ENCODE assay signal across 27 cellular contexts in the genomic region with DNA sequence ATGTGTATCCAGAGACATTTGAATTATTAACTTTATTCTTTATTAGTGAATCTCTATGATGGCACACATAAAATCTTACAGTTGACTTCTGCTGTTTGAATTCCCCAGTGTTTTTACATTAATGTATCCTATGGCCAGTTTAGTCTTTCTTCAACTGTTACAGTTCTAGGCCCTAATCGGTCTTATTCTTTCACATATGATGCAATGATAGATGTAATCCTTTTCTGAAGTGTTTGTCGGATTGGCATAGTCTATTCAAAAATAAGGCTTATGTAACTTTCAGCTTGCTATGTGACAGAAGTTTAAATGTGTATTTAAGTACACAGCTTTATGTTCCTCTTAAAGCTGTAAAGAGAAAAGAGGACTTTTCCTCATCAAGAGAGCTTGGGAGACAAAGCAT. TPM values are rescaled to one million over a fixed set of nuclear protein-coding genes. Genes with fewer than 3 reads are reported as not detected.
DNase-seq lines count a peak whose midpoint lies in the region; ATAC-seq, FAIRE-seq and TF ChIP-seq lines count a peak whose summit lies in the region.
"Had no signal": no experiment of that assay in that cellular context is flagged by ENCODE, and none has a peak within 500 bp of the region (broad histone marks: within the 10 kb centered on the region; RNA-seq: fewer than 3 reads in every experiment).

No MANE protein-coding gene starts in this region.

- H3K9me3 ChIP-seq in HepG2 (ENCODE audit: low read length), result no peaks in the 10 kb centered on the region
- no peaks in the 10 kb centered on the region for H3K9me3 ChIP-seq in right lobe of liver
- H3K9me3 ChIP-seq: A549; BE2C; BLaER1 treated with 17β-estradiol and CSF1 and Interleukin-3, amounts not matched to agents 10 nM and 100 nM; HAP-1 had no signal

- CTCF ChIA-PET in HepG2 (lab: Yijun Ruan, JAX; ENCODE audit: low intra/inter-chr PET ratio, low total read pairs), result no interaction called here

- FAIRE-seq in HepG2 (lab: Jason Lieb, UNC), result no peak
- FAIRE-seq in islet of Langerhans (lab: Jason Lieb, UNC), result peak; percentile 55
- FAIRE-seq: A549, G401.6, GM12892, GM19239 had no signal

- TF ChIP-seq CTCF in HepG2 (CRISPR knock-in tag; IDR thresholded peaks at IDR 0.05), result no peak
- TF ChIP-seq CTCF in right lobe of liver (IDR thresholded peaks at IDR 0.05), result no peak

- WGBS in HepG2 (ENCODE audit: low lambda C conversion rate), result 94% methylated on average over 2 of the region's 2 CpGs
- 83% methylated on average over 2 of the region's 2 CpGs for WGBS in right lobe of liver (ENCODE audit: insufficient coverage, low coverage, low lambda C conversion rate, missing lambda C conversion rate)

- in situ Hi-C loops in HepG2 (cut with HindIII; ENCODE audit: extremely low pct_ligation_motif_present, low pct_unique_long_range_greater_than_20kb), result loop anchor here (10.0 kb wide), 1 partner anchor 258 kb away; no protein-coding TSS in a partner anchor

- no peak overlapping the region for H3K9ac ChIP-seq in HepG2 (ENCODE audit: insufficient read depth, low read depth, low read length)
- H3K9ac ChIP-seq: BLaER1 treated with 17β-estradiol and CSF1 and Interleukin-3, amounts not matched to agents 10 nM and 100 nM had no signal

- H3K27ac ChIP-seq in HepG2 (ENCODE audit: extremely low read length, insufficient read depth, low read length), result no peak overlapping the region
- no peak overlapping the region for H3K27ac ChIP-seq in right lobe of liver
- H3K27ac ChIP-seq: A549; BLaER1 treated with 17β-estradiol and CSF1 and Interleukin-3, amounts not matched to agents 10 nM and 100 nM had no signal

- H3K4me1 ChIP-seq in HepG2 (ENCODE audit: insufficient read depth, low read length) (no peaks in the 10 kb centered on the region), right lobe of liver (no peaks in the 10 kb centered on the region)
- H3K4me1 ChIP-seq: BE2C had no signal

- TF ChIP-seq EP300 in HepG2 (IDR thresholded peaks at IDR 0.05; ENCODE audit: low read depth in 2 of 2, low read length in 2 of 2) (no peak), HepG2 (CRISPR knock-in tag; IDR thresholded peaks at IDR 0.05; ENCODE audit: borderline replicate concordance) (no peak)

- no TSS peak for BruUV-seq in HepG2 (replicated peaks; lab: Mats Ljungman, UMichigan)

- H3K79me2 ChIP-seq in HepG2 (ENCODE audit: insufficient read depth, low read length), result no peaks in the 10 kb centered on the region

- no peaks in the 10 kb centered on the region for H4K20me1 ChIP-seq in HepG2 (ENCODE audit: insufficient read depth, low read length)
- H4K20me1 ChIP-seq: BLaER1 treated with 17β-estradiol and CSF1 and Interleukin-3, amounts not matched to agents 10 nM and 100 nM had no signal

- no peaks in the 10 kb centered on the region for H3K27me3 ChIP-seq in HepG2 (ENCODE audit: control insufficient read depth in 1 of 2, insufficient read depth in 2 of 2, low read length in 2 of 2)
- no peaks in the 10 kb centered on the region for H3K27me3 ChIP-seq in right lobe of liver
- H3K27me3 ChIP-seq: BE2C; BLaER1 treated with 17β-estradiol and CSF1 and Interleukin-3, amounts not matched to agents 10 nM and 100 nM had no signal

- no peak for TF ChIP-seq RAD21 in HepG2 (CRISPR knock-in tag; IDR thresholded peaks at IDR 0.05)

- H3K4me3 ChIP-seq in HepG2 (replicated peaks in 1 of 3; ENCODE audit: insufficient read depth in 1 of 3, low read depth in 2 of 3, low read length in 3 of 3), result no peak overlapping the region
- H3K4me3 ChIP-seq in right lobe of liver, result no peak overlapping the region
- H3K4me3 ChIP-seq: A549; BLaER1 treated with 17β-estradiol and CSF1 and Interleukin-3, amounts not matched to agents 10 nM and 100 nM; GM23338; HAP-1 had no signal

- TF ChIP-seq POLR2A in HepG2 (IDR thresholded peaks at IDR 0.05; ENCODE audit: insufficient read depth in 1 of 2, low read depth in 2 of 2, low read length in 2 of 2) (no peak), right lobe of liver (IDR thresholded peaks at IDR 0.05) (no peak)

- H2AFZ ChIP-seq in HepG2 (ENCODE audit: low read length), result no peak overlapping the region
- H2AFZ ChIP-seq: GM23338 had no signal

- intact Hi-C loops in HepG2 (cut with micrococcal nuclease; ENCODE audit: unreplicated experiment), result loop anchor here (10.0 kb wide), 1 partner anchor 148 kb away; a partner anchor contains a TSS
- intact Hi-C loops in right lobe of liver (cut with DNase I), result no loop called here

- H3K4me2 ChIP-seq in HepG2 (ENCODE audit: low read depth, low read length), result no peak overlapping the region
- H3K4me2 ChIP-seq: A549; BLaER1 treated with 17β-estradiol and CSF1 and Interleukin-3, amounts not matched to agents 10 nM and 100 nM; GM23338 had no signal

- peaks cover 0 to 1% of the 10 kb centered on the region in 2 experiments; a peak in 1 of 5 replicates for H3K36me3 ChIP-seq in HepG2 (replicated peaks in 1 of 2; ENCODE audit: control insufficient read depth in 1 of 2, insufficient read depth in 2 of 2, low read length in 2 of 2)
- H3K36me3 ChIP-seq in right lobe of liver, result no peaks in the 10 kb centered on the region
- H3K36me3 ChIP-seq: BE2C, HAP-1 had no signal

- ATAC-seq in HepG2 (no peak), right lobe of liver (no peak), GM19455 (IDR thresholded peaks at IDR 0.05; ENCODE audit: unreplicated experiment) (no peak)
- ATAC-seq: A549, GM23338 had no signal

- POLR2A ChIA-PET in HepG2 (lab: Yijun Ruan, JAX), result no interaction called here

- DNase-seq in HepG2 (ENCODE audit: low spot score) (no peak), right lobe of liver (no peak), MV-4-11 (lab: John Stamatoyannopoulos, UW) (peak; percentile 49), epidermal melanocyte (ENCODE audit: insufficient read length, low spot score) (no peak), OCI-M2 (lab: John Stamatoyannopoulos, UW; ENCODE audit: unreplicated experiment) (no peak)
- DNase-seq: 8988T; ACHN; AML-193; BE2C; Calu3; CD4-positive, alpha-beta T cell; CD8-positive, alpha-beta memory T cell; COR-L47; DMS153; DND-41; HFFc6 had no signal

TF ChIP-seq in HepG2, 621 proteins besides CTCF, POLR2A, EP300 and RAD21:
- TF ChIP-seq ZNF891 (CRISPR knock-in tag; IDR thresholded peaks at IDR 0.05) (no peak), CEBPB (IDR thresholded peaks at IDR 0.05; ENCODE audit: borderline replicate concordance, low read depth, low read length) (peak; percentile 36; the same call in 1 of the 2 replicates), CHCHD3 (CRISPR knock-in tag; IDR thresholded peaks at IDR 0.05) (no peak)

RNA-seq across cellular contexts. Expression of a gene that starts 26.4 kb away (rescaled TPM):
- total RNA-seq in HepG2 (2016; rRNA removed; fragmentation: Illumina TruSeq; extraction: Trizol) (0.32 and 0.77 TPM in 2 replicates), right lobe of liver (under 1 TPM; 0.13 to 0.25 (median 0.21) TPM)
- 0.10 TPM in 1 of 2 replicates, not detected in the other for total RNA-seq in HepG2 (2016; cell fraction: cytosol; rRNA removed; fragmentation: Illumina TruSeq; extraction: Trizol; ENCODE audit: low read depth)
- total RNA-seq in HepG2 (2016; cell fraction: insoluble cytoplasmic fraction; rRNA removed; fragmentation: Illumina TruSeq; extraction: Trizol), result 0.16 and 0.17 TPM in 2 replicates
- total RNA-seq in HepG2 (2016; cell fraction: membrane; rRNA removed; fragmentation: Illumina TruSeq; extraction: Trizol), result 0.46 and 0.52 TPM in 2 replicates
- total RNA-seq in HepG2 (2016; cell fraction: nucleus; rRNA removed; fragmentation: Illumina TruSeq; extraction: Trizol), result 0.43 and 0.81 TPM in 2 replicates
- polyA plus RNA-seq in HepG2 (2011; rRNA removed), result 0.12 and 0.15 TPM in 2 replicates
- polyA plus RNA-seq in HepG2 (2011; cell fraction: cytosol; rRNA removed), result 0.27 TPM in 2 replicates
- 0.16 and 0.48 TPM in 2 replicates for polyA plus RNA-seq in HepG2 (2011; cell fraction: nucleus; rRNA removed)
- polyA plus RNA-seq in HepG2 (2012), result 0.40 and 0.48 TPM in 2 replicates
- 0.06 and 0.26 TPM in 2 replicates for polyA plus RNA-seq in HepG2 (2016; cell fraction: cytosol; fragmentation: Illumina TruSeq; extraction: Trizol; ENCODE audit: low read depth)
- polyA plus RNA-seq in HepG2 (2016; cell fraction: insoluble cytoplasmic fraction; fragmentation: Illumina TruSeq; extraction: Trizol; ENCODE audit: low read depth), result 0.17 and 0.20 TPM in 2 replicates
- polyA plus RNA-seq in HepG2 (2016; cell fraction: membrane; fragmentation: Illumina TruSeq; extraction: Trizol; ENCODE audit: low read depth), result 0.09 and 0.14 TPM in 2 replicates
- 0.11 and 0.16 TPM in 2 replicates for polyA plus RNA-seq in HepG2 (2016; cell fraction: nucleus; fragmentation: Illumina TruSeq; extraction: Trizol; ENCODE audit: insufficient read depth, low read depth)
- polyA minus RNA-seq in HepG2 (2011; rRNA and poly(A)+ RNA removed; ENCODE audit: low replicate concordance), result 0.44 and 0.48 TPM in 2 replicates
- polyA minus RNA-seq in HepG2 (2011; cell fraction: cytosol; rRNA and poly(A)+ RNA removed), result not detected in 2 replicates
- 0.12 and 0.26 TPM in 2 replicates for polyA minus RNA-seq in HepG2 (2011; cell fraction: nucleus; rRNA and poly(A)+ RNA removed)
- total RNA-seq: H4 had no signal
- polyA plus RNA-seq: CD14-positive monocyte had no signal
